Comparison of ENCODE assay signal across 21 cellular contexts in the genomic region with DNA sequence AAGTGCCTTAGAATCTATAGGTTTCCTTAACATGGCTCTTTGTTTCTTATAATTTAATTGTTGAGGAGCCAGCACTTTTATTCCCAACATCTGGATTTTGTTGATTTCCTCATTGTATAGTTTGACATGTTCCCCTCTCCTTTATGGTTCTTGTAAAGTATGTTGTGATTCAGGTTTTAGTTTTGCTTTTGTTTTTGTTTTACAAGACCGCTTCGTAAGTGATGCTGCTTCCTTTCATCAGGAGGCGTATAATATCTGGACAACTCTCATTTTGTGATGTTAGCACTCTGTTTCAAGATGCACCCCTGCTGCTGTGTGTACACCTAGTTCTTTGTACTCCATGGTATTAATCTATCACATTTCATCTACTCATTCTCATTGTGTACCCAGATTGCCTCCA. TPM values are rescaled to one million over a fixed set of nuclear protein-coding genes. Genes with fewer than 3 reads are reported as not detected.
DNase-seq lines count a peak whose midpoint lies in the region; ATAC-seq and TF ChIP-seq lines count a peak whose summit lies in the region.
"Had no signal": no experiment of that assay in that cellular context is flagged by ENCODE, and none has a peak within 500 bp of the region (broad histone marks: within the 10 kb centered on the region; RNA-seq: fewer than 3 reads in every experiment).

No MANE protein-coding gene starts in this region.

- in situ Hi-C loops in KBM-7 (cut with MboI; ENCODE audit: low pct_unique_long_range_greater_than_20kb, low sequenced_read_pairs): no loop called here

- peak; percentile 39 for ATAC-seq in left colon
- ATAC-seq: upper lobe of right lung had no signal

- H3K4me3 ChIP-seq in GM12864 (ENCODE audit: low read depth, low read length): peak overlapping the region; percentile 12; the same call in 1 of the 2 replicates
- H3K4me3 ChIP-seq: ovary, right atrium auricular region, upper lobe of right lung had no signal

- intact Hi-C loops in left colon (cut with DNase I, micrococcal nuclease): no loop called here

- TF ChIP-seq CTCF in GM12864 (IDR thresholded peaks at IDR 0.05; ENCODE audit: low read depth, low read length, missing control alignments) (no peak), GM10266 (IDR thresholded peaks at IDR 0.05; ENCODE audit: control insufficient read depth, insufficient read depth, low read depth, missing control alignments) (no peak)

- DNase-seq in NCI-H2171 treated with DMSO at 0.1 percent for 48 hours (lab: John Stamatoyannopoulos, UW): peak; percentile 10
- no peak for DNase-seq in NCI-H2171 (lab: John Stamatoyannopoulos, UW)
- DNase-seq in GM12864 (ENCODE audit: low read depth): no peak
- peak; percentile 28 for DNase-seq in NCI-H345 (lab: John Stamatoyannopoulos, UW)
- DNase-seq in left colon: no peak
- DNase-seq in HuH-7 (ENCODE audit: low spot score): no peak
- DNase-seq in GM10266 (ENCODE audit: extremely low spot score): no peak
- no peak for DNase-seq in KBM-7
- DNase-seq: 8988T; activated CD4-positive, alpha-beta T cell treated with anti-CD3 and anti-CD28 coated beads for 48 hours; foreskin melanocyte; GOT3; KG1; kidney; mammary epithelial cell; MV-4-11; naive B cell; ovary; stimulated activated CD4-positive, alpha-beta T cell treated with anti-CD3 and anti-CD28 coated beads, Interleukin-4, amount 100 ng/mL, for 4 hours; upper lobe of right lung had no signal

RNA-seq across cellular contexts. Expression of a gene that starts 48.7 kb away (rescaled TPM):
- 10 to 100 TPM; 21.7 to 29.9 TPM for total RNA-seq in left colon

RNA-seq across cellular contexts. Expression of a gene that starts 50.0 kb away (rescaled TPM):
- 1 to 10 TPM; 6.3 to 8.5 TPM for total RNA-seq in left colon

Comparison
In these comparisons a context has a peak if more than half of its experiments do, and no peak if none do; other contexts are left out.
1. DNase-seq: peak in NCI-H2171 treated with DMSO at 0.1 percent for 48 hours (single experiment) and NCI-H345 (single experiment); none in NCI-H2171 (single experiment), GM12864 (single experiment), left colon (0 of 2), HuH-7 (single experiment), GM10266 (single experiment) and KBM-7 (single experiment).